Comparison of ENCODE assay signal across 8 cellular contexts in genomic region chr1:52141513-52142219, GRCh38.
DNase-seq lines count a peak whose midpoint lies in the region; ATAC-seq and TF ChIP-seq lines count a peak whose summit lies in the region.

TSS of gene ZFYVE9 (plus strand) at chr1:52142089. CDS start at chr1:52233207, 91,118 bp downstream.

- TF ChIP-seq CTCF in NB4 (IDR thresholded peaks at IDR 0.05; ENCODE audit: low read depth, low read length), result peak; percentile 13

- peak within 1 kb of the TSS; percentile 72 for H3K4me3 ChIP-seq in NB4 (ENCODE audit: low read depth, low read length)

- ATAC-seq in HG02938 (IDR thresholded peaks at IDR 0.05; ENCODE audit: unreplicated experiment), result no peak

- peak; percentile 59 for DNase-seq in GM04504 (ENCODE audit: low read depth)
- peak; percentile 81 for DNase-seq in HEK293T (ENCODE audit: extremely low spot score)
- peak; percentile 89 for DNase-seq in NB4 (ENCODE audit: low read depth)
- DNase-seq in T-helper 9 cell, result peak; percentile 62
- DNase-seq in astrocyte of the hippocampus (ENCODE audit: low read depth, low spot score), result peak; percentile 96
- DNase-seq in hippocampal formation (lab: John Stamatoyannopoulos, UW), result peak; percentile 52 to 62
- DNase-seq in retina, result peak; percentile 83

- POLR2A ChIA-PET in HEK293T (lab: Yijun Ruan, JAX), result interaction anchor here (1.1 kb wide), 1 partner anchor 156 kb away, joined by 4 read pairs; no protein-coding TSS in a partner anchor

- CTCF ChIA-PET in HEK293T (lab: Yijun Ruan, JAX), result no interaction called here

- peak; percentile 31 for TF ChIP-seq POLR2A in NB4 (IDR thresholded peaks at IDR 0.05; ENCODE audit: extremely low read depth, insufficient read length)

TF ChIP-seq in HEK293T, 16 proteins besides CTCF, POLR2A, EP300 and RAD21:
- no peak for TF ChIP-seq ZNF384 (IDR thresholded peaks at IDR 0.05)
- peak; percentile 55; the same call in 1 of the 2 replicates for TF ChIP-seq ARNT (IDR thresholded peaks at IDR 0.05)
- peak; percentile 50 for TF ChIP-seq L3MBTL2 (conservative IDR thresholded peaks at IDR 0.05)
